19 cellular contexts compared by ENCODE assay signal in genomic region chr4:8786166-8786565, GRCh38.
"Had no signal": no experiment of that assay in that cellular context is flagged by ENCODE, and none has a peak within 500 bp of the region (broad histone marks: within the 10 kb centered on the region; RNA-seq: fewer than 3 reads in every experiment).

No MANE protein-coding gene starts in this region.

- H3K9me3 ChIP-seq: esophagus muscularis mucosa, gastrocnemius medialis, heart right ventricle, left lung, lower lobe of right lung, mucosa of descending colon had no signal

- DNase-seq: dermis blood vessel endothelial cell; dorsolateral prefrontal cortex; effector CD4-positive, alpha-beta T cell; effector memory CD4-positive, alpha-beta T cell; foreskin melanocyte; gastrocnemius medialis; glutamatergic neuron; head of caudate nucleus; heart right ventricle; hippocampal formation; left cardiac atrium; left lung; left ventricle myocardium superior; lower lobe of right lung; mesenchymal stem cell; mucosa of descending colon had no signal

- H3K36me3 Mint-ChIP-seq: mesothelial cell of epicardium had no signal

- H3K4me3 ChIP-seq: coronary artery, dorsolateral prefrontal cortex, esophagus muscularis mucosa, gastrocnemius medialis, heart right ventricle, left lung, lower lobe of right lung, mucosa of descending colon had no signal

- H3K4me1 Mint-ChIP-seq: mesothelial cell of epicardium had no signal

- H3K4me1 ChIP-seq: esophagus muscularis mucosa, gastrocnemius medialis, heart right ventricle, left lung, lower lobe of right lung had no signal

- H3K27ac Mint-ChIP-seq: mesothelial cell of epicardium had no signal

- H3K27ac ChIP-seq: coronary artery, dorsolateral prefrontal cortex, esophagus muscularis mucosa, gastrocnemius medialis, heart right ventricle, left lung, lower lobe of right lung had no signal

- H3K4me3 Mint-ChIP-seq: mesothelial cell of epicardium had no signal

- H3K9me3 Mint-ChIP-seq: mesothelial cell of epicardium had no signal

- ATAC-seq: gastrocnemius medialis, heart right ventricle, left cardiac atrium, left lung, left ventricle myocardium superior, lower lobe of right lung, mucosa of descending colon had no signal

- H3K36me3 ChIP-seq: esophagus muscularis mucosa, gastrocnemius medialis, heart right ventricle, left lung, lower lobe of right lung had no signal

- H3K27me3 ChIP-seq: gastrocnemius medialis had no signal
